In the genomic region with DNA sequence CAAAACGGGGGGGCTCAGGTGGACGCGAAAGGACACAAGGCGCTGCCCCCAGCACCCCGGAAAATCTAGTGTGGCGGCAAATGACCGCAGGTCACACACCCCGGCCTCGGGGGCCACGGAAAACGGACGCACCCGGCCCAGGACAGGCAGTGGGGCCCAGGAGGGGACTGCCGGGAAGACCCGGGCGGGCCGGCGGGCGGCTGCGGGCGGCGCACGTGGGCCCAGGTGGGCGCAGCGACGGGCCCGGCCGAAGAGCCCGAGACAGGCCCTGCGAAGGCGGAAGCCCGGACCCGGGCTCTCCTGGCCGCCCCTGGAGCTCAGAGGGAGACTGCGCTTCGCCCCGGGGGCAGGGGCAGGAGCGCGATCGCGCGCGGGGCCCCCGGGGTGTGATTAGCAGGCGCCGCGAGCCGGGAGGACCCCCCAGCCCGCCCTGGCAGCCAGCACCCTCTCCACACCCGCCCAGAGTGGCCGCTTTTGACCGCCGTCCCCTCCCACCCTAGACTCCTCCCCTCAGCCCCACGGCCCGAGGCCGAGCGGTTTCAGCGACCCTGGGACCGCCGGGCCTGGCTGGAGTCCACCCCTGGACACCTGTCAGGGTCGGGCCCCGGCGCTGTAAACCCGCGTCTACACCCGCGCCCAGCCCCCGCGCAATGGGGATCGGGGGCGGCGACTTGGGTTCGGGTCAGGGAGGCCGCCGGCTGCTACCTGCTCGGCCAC, we compare ENCODE assay signal across 8 cellular contexts. TPM values are rescaled to one million over a fixed set of nuclear protein-coding genes. Genes with fewer than 3 reads are reported as not detected.
DNase-seq lines count a peak whose midpoint lies in the region; ATAC-seq, FAIRE-seq and TF ChIP-seq lines count a peak whose summit lies in the region.

No MANE protein-coding gene starts in this region.

- no peaks in the 10 kb centered on the region for H3K27me3 ChIP-seq in bronchial epithelial cell (ENCODE audit: control insufficient read depth, insufficient read depth, low read length)

- no peak for FAIRE-seq in bronchial epithelial cell (lab: Jason Lieb, UNC)

- no peaks in the 10 kb centered on the region for H3K36me3 ChIP-seq in bronchial epithelial cell (ENCODE audit: control insufficient read depth, insufficient read depth, low read length)

- TF ChIP-seq POLR2A in GM19193 (IDR thresholded peaks at IDR 0.05; ENCODE audit: extremely low read depth, insufficient read depth, insufficient read length) (peak; percentile 53), Raji (IDR thresholded peaks at IDR 0.05; ENCODE audit: insufficient read depth, low read depth, low read length) (0 out of 2 replicates have a peak, but pooled peaks have one; percentile 20)

- peak; percentile 45 for ATAC-seq in HG03196 (IDR thresholded peaks at IDR 0.05; ENCODE audit: unreplicated experiment)
- peak; percentile 79 for ATAC-seq in left lobe of liver
- peak; percentile 52 for ATAC-seq in stimulated activated naive CD8-positive, alpha-beta T cell treated with anti-CD3 and anti-CD28 coated beads, Interleukin-15, Interleukin-2, amounts not matched to agents 100 U/mL and 50 U/mL, for 24 hours

- no peak for TF ChIP-seq CTCF in bronchial epithelial cell (IDR thresholded peaks at IDR 0.05; ENCODE audit: insufficient read depth, low read length, severe bottlenecking)

- peak overlapping the region; percentile 83 for H3K4me3 ChIP-seq in bronchial epithelial cell (ENCODE audit: low read depth, low read length)

- peak; percentile 68 for DNase-seq in CD1c-positive myeloid dendritic cell (ENCODE audit: extremely low spot score)
- DNase-seq in bronchial epithelial cell (ENCODE audit: low read depth) = no peak
- DNase-seq in left lobe of liver (ENCODE audit: low spot score) = peak; percentile 85
- DNase-seq in stimulated activated naive CD8-positive, alpha-beta T cell treated with anti-CD3 and anti-CD28 coated beads, Interleukin-15, Interleukin-2, amounts not matched to agents 100 U/mL and 50 U/mL, for 24 hours = peak; percentile 64
- no peak for DNase-seq in NCI-H2107 (lab: John Stamatoyannopoulos, UW)

RNA-seq across cellular contexts. Expression of gene MBP, which starts 0.8 kb away (rescaled TPM):
- total RNA-seq in bronchial epithelial cell = 21.3 and 26.6 TPM in 2 replicates
- 24.1 TPM for total RNA-seq in left lobe of liver

Comparison
In these comparisons a context has a peak if more than half of its experiments do, and no peak if none do; other contexts are left out.
1. DNase-seq: peak in CD1c-positive myeloid dendritic cell (single experiment), left lobe of liver (single experiment) and stimulated activated naive CD8-positive, alpha-beta T cell treated with anti-CD3 and anti-CD28 coated beads, Interleukin-15, Interleukin-2, amounts not matched to agents 100 U/mL and 50 U/mL, for 24 hours (single experiment); none in bronchial epithelial cell (single experiment) and NCI-H2107 (single experiment).
2. Peak in every context shown above with its lines, with median percentiles within 50 percentile points of each other: ATAC-seq.